ENCODE assay signal across 23 cellular contexts in the genomic region with DNA sequence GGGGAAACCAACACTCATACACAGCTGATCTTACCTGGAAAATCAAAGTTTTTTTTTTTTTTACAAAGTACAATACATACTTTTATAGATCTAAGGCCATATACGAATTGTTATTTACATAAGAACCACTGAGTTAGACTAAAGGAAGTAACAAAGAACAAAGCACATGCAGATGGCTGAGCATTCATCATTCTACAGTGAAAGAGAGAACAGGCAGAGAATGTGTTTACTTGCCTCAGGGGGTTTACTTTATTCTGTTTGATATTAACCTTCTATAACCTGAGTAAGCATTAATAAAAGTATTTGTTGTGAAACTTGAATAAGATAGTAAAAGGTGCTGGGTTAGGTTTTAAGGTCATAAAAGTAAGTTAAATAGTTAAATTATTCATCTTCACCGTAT. TPM values are rescaled to one million over a fixed set of nuclear protein-coding genes. Genes with fewer than 3 reads are reported as not detected.
DNase-seq lines count a peak whose midpoint lies in the region; TF ChIP-seq lines count a peak whose summit lies in the region.
"Had no signal": no experiment of that assay in that cellular context is flagged by ENCODE, and none has a peak within 500 bp of the region (broad histone marks: within the 10 kb centered on the region; RNA-seq: fewer than 3 reads in every experiment).

No MANE protein-coding gene starts in this region.

- 37 to 38% methylated on average over 2 of the region's 2 CpGs for WGBS in transverse colon (ENCODE audit: low coverage in 1 of 2), 2 donors

- no peak for TF ChIP-seq EP300 in transverse colon (IDR thresholded peaks at IDR 0.05; ENCODE audit: low read depth)

- in situ Hi-C loops in transverse colon (cut with MboI; ENCODE audit: low pct_ligation_motif_present in 1 of 4, low pct_unique_long_range_greater_than_20kb in 1 of 4, low sequenced_read_pairs in 3 of 4) = no loop called here

- no peaks in the 10 kb centered on the region for H3K27me3 ChIP-seq in transverse colon
- H3K27me3 ChIP-seq: neural progenitor cell, right lobe of liver had no signal

- peak; percentile 95 for DNase-seq in LNCaP clone FGC (ENCODE audit: low read depth)
- DNase-seq in NCI-H69 (lab: John Stamatoyannopoulos, UW) = peak; percentile 93
- DNase-seq in epithelial cell of proximal tubule (ENCODE audit: low read depth) = peak; percentile 13
- no peak for DNase-seq in transverse colon
- DNase-seq in NCI-H524 treated with DMSO at 0.1 percent for 48 hours (lab: John Stamatoyannopoulos, UW) = no peak
- DNase-seq in NCI-H1105 treated with DMSO at 0.1 percent for 48 hours (lab: John Stamatoyannopoulos, UW) = no peak
- DNase-seq in RKO (ENCODE audit: low spot score) = no peak
- DNase-seq: activated CD4-positive, alpha-beta T cell treated with anti-CD3 and anti-CD28 coated beads for 4 hours; activated effector memory CD4-positive, alpha-beta T cell treated with anti-CD3 and anti-CD28 coated beads, Interleukin-2, amount 50 U/mL, for 16 hours; activated naive CD8-positive, alpha-beta T cell treated with anti-CD3 and anti-CD28 coated beads for 36 hours; activated T-cell treated with anti-CD3 and anti-CD28 coated beads, Interleukin-2, amount 50 U/mL, for 1 hour; aorta; CD4-positive, CD25-positive, alpha-beta regulatory T cell; effector memory CD4-positive, alpha-beta T cell; left cardiac atrium; mammary epithelial cell; NCI-H2171; NCI-H82; posterior cingulate gyrus; right lobe of liver; stimulated activated CD4-positive, alpha-beta T cell treated with anti-CD3 and anti-CD28 coated beads, Interleukin-4, amount 100 ng/mL, for 1 hour had no signal

- no peaks in the 10 kb centered on the region for H3K9me3 ChIP-seq in transverse colon
- H3K9me3 ChIP-seq: right lobe of liver had no signal

- H3K27ac ChIP-seq in transverse colon = peak overlapping the region; percentile 4 to 52 (median 34)
- H3K27ac ChIP-seq: coronary artery, neural progenitor cell, right lobe of liver had no signal

- no peak for TF ChIP-seq CTCF in LNCaP clone FGC (IDR thresholded peaks at IDR 0.05; ENCODE audit: control insufficient read depth, extremely low read depth, insufficient read depth)
- no peak for TF ChIP-seq CTCF in epithelial cell of proximal tubule (conservative IDR thresholded peaks at IDR 0.05; ENCODE audit: low read depth, low read length)
- TF ChIP-seq CTCF in transverse colon (IDR thresholded peaks at IDR 0.05) = no peak

- no peak for TF ChIP-seq POLR2A in transverse colon (IDR thresholded peaks at IDR 0.05)

- no peak overlapping the region for H3K4me3 ChIP-seq in LNCaP clone FGC (ENCODE audit: low read depth, low read length)
- H3K4me3 ChIP-seq in epithelial cell of proximal tubule (ENCODE audit: low read depth, low read length) = no peak overlapping the region
- H3K4me3 ChIP-seq in transverse colon = no peak overlapping the region
- H3K4me3 ChIP-seq: coronary artery, neural progenitor cell, right lobe of liver had no signal

- peaks cover 0 to 14% (median 4%) of the 10 kb centered on the region in 4 donors for H3K4me1 ChIP-seq in transverse colon
- H3K4me1 ChIP-seq: neural progenitor cell, right lobe of liver had no signal

- intact Hi-C loops in transverse colon (cut with DNase I; ENCODE audit: low total_unique reads) = no loop called here

- peaks cover 0 to 3% (median 0%) of the 10 kb centered on the region in 4 donors for H3K36me3 ChIP-seq in transverse colon
- H3K36me3 ChIP-seq: right lobe of liver had no signal

RNA-seq across cellular contexts. Expression of a gene that starts 54.7 kb away (rescaled TPM):
- 15.0 and 17.6 TPM in 2 replicates for total RNA-seq in epithelial cell of proximal tubule
- total RNA-seq in transverse colon = 10 to 100 TPM; 15.0 to 48.6 (median 32.3) TPM

Comparison
In these comparisons a context has a peak if more than half of its experiments do, and no peak if none do; other contexts are left out.
1. DNase-seq: peak in LNCaP clone FGC (single experiment), NCI-H69 (single experiment) and epithelial cell of proximal tubule (single experiment); none in transverse colon (single experiment), NCI-H524 treated with DMSO at 0.1 percent for 48 hours (single experiment), NCI-H1105 treated with DMSO at 0.1 percent for 48 hours (single experiment) and RKO (single experiment).